Comparison of ENCODE assay signal across 9 cellular contexts in genomic region chr6:87151786-87152527, GRCh38. TPM values are rescaled to one million over a fixed set of nuclear protein-coding genes. Genes with fewer than 3 reads are reported as not detected.
A peak's percentile ranks its signal among the peaks of the same experiment; 100 is the strongest.
DNase-seq lines count a peak whose midpoint lies in the region; ATAC-seq and TF ChIP-seq lines count a peak whose summit lies in the region.
"Had no signal": no experiment of that assay in that cellular context is flagged by ENCODE, and none has a peak within 500 bp of the region (broad histone marks: within the 10 kb centered on the region; RNA-seq: fewer than 3 reads in every experiment).

No MANE protein-coding gene starts in this region.

- H3K27me3 ChIP-seq in adrenal gland (no peaks in the 10 kb centered on the region), psoas muscle (ENCODE audit: insufficient read depth in 3 of 3, low read length in 2 of 3) (no peaks in the 10 kb centered on the region)

- ATAC-seq in GM21381 (IDR thresholded peaks at IDR 0.05; ENCODE audit: unreplicated experiment) (peak; percentile 25), left ventricle myocardium superior (peak; percentile 55), psoas muscle (peak; percentile 27 to 65 (median 56))

- intact Hi-C loops in adrenal gland (cut with DNase I) (loop anchor here in 1 of 2 donors (10.0 kb wide), 1 partner anchor 93 kb away; no protein-coding TSS in a partner anchor), left ventricle myocardium superior (cut with micrococcal nuclease) (no loop called here), psoas muscle (cut with DNase I) (loop anchor here (5.0 kb wide), 2 partner anchors 55 to 90 kb away; no protein-coding TSS in a partner anchor)

- H3K27me3 Mint-ChIP-seq in IgD-negative memory B cell = peaks cover 1% of the 10 kb centered on the region

- H3K4me3 ChIP-seq in adrenal gland = peak overlapping the region in 2 of 4 donors; percentile 51 to 64
- peak overlapping the region; percentile 99 for H3K4me3 ChIP-seq in psoas muscle
- H3K4me3 ChIP-seq in urinary bladder (ENCODE audit: low read depth, low read length) = peak overlapping the region; percentile 56

- H3K9me3 Mint-ChIP-seq in IgD-negative memory B cell = no peaks in the 10 kb centered on the region

- no peaks in the 10 kb centered on the region for H3K36me3 Mint-ChIP-seq in IgD-negative memory B cell

- H3K9me3 ChIP-seq in adrenal gland (replicated peaks in 1 of 3) = no peaks in the 10 kb centered on the region
- no peaks in the 10 kb centered on the region for H3K9me3 ChIP-seq in psoas muscle

- H3K4me3 Mint-ChIP-seq in IgD-negative memory B cell = peak overlapping the region; percentile 78 to 97 (median 92)

- H3K4me1 ChIP-seq in adrenal gland (replicated peaks in 1 of 2) (peaks cover 16 to 34% of the 10 kb centered on the region in 2 donors), psoas muscle (peaks cover 30% of the 10 kb centered on the region), urinary bladder (ENCODE audit: insufficient read depth) (no peaks in the 10 kb centered on the region)

- 0 to 2% (median 1%) methylated on average over 12 to 72 of the region's 72 CpGs for WGBS in adrenal gland, 4 donors
- WGBS in psoas muscle, 3 donors = 0% methylated on average over 63 to 72 of the region's 72 CpGs
- WGBS in urinary bladder = under 1% methylated on average over 72 of the region's 72 CpGs

- DNase-seq in DMS 273 treated with DMSO at 0.1 percent for 48 hours (lab: John Stamatoyannopoulos, UW) (peak; percentile 34), T-helper 1 cell (peak; percentile 28 to 82 (median 56)), adrenal gland (peak; percentile 64 to 77 (median 66)), left ventricle myocardium superior (peak; percentile 81), psoas muscle (peak; percentile 74 to 83)

- TF ChIP-seq CTCF in adrenal gland (IDR thresholded peaks at IDR 0.05) = peak in 1 of 6 experiments; percentile 22
- no peak for TF ChIP-seq CTCF in psoas muscle (IDR thresholded peaks at IDR 0.05)

- H3K27ac ChIP-seq in adrenal gland (peak overlapping the region; percentile 59 to 95 (median 79)), psoas muscle (peak overlapping the region; percentile 97), urinary bladder (ENCODE audit: low read depth) (peak overlapping the region; percentile 88)

- H3K36me3 ChIP-seq in adrenal gland (replicated peaks in 1 of 2) (no peaks in the 10 kb centered on the region), psoas muscle (ENCODE audit: insufficient read depth in 1 of 2, low read depth in 1 of 2) (no peaks in the 10 kb centered on the region), urinary bladder (ENCODE audit: insufficient read depth) (no peaks in the 10 kb centered on the region)

- peak overlapping the region; percentile 95 to 99 (median 97) for H3K27ac Mint-ChIP-seq in IgD-negative memory B cell

- TF ChIP-seq POLR2A in adrenal gland (IDR thresholded peaks at IDR 0.05) = peak; percentile 18 to 43

- H3K4me1 Mint-ChIP-seq in IgD-negative memory B cell = peaks cover 18 to 36% (median 31%) of the 10 kb centered on the region in 3 donors

RNA-seq across cellular contexts. Expression of gene ZNF292, which starts 3.4 kb away (rescaled TPM):
- polyA plus RNA-seq in IgD-negative memory B cell (37.2 TPM), adrenal gland (10 to 100 TPM in 1 of 3 donors, 1 to 10 TPM in 2; 4.8 to 16.0 (median 9.8) TPM), psoas muscle (1 to 10 TPM; 1.9 to 6.8 (median 2.1) TPM), urinary bladder (8.5 TPM)
- total RNA-seq in adrenal gland (10 to 100 TPM; 10.5 to 57.2 (median 31.0) TPM), left ventricle myocardium superior (37.7 TPM), psoas muscle (10 to 100 TPM; 16.7 to 21.3 (median 17.1) TPM), urinary bladder (138 TPM)

RNA-seq across cellular contexts. Expression of gene CGA, which starts 57.1 kb away (rescaled TPM):
- polyA plus RNA-seq in IgD-negative memory B cell = not detected
- total RNA-seq in adrenal gland = under 1 TPM in 3 of 8 donors, not detected in 5; 0.34 to 0.83 (median 0.46) TPM
- under 1 TPM in 1 of 3 donors, not detected in 2; 0.29 TPM for polyA plus RNA-seq in adrenal gland
- 0.59 TPM for total RNA-seq in left ventricle myocardium superior
- under 1 TPM in 1 of 4 donors, not detected in 3; 0.52 TPM for total RNA-seq in psoas muscle
- polyA plus RNA-seq in psoas muscle = 1 to 10 TPM in 1 of 3 donors, under 1 TPM in 2; 0.03 to 3.8 (median 0.18) TPM
- total RNA-seq in urinary bladder = not detected
- polyA plus RNA-seq in urinary bladder = not detected
- total RNA-seq: T-helper 2 cell treated with Interferon-gamma antibody and Interleukin-4, amounts not matched to agents 100 ng/mL and 5 ng/mL, for 36 hours had no signal
